Comparison of ENCODE assay signal across 20 cellular contexts in the genomic region with DNA sequence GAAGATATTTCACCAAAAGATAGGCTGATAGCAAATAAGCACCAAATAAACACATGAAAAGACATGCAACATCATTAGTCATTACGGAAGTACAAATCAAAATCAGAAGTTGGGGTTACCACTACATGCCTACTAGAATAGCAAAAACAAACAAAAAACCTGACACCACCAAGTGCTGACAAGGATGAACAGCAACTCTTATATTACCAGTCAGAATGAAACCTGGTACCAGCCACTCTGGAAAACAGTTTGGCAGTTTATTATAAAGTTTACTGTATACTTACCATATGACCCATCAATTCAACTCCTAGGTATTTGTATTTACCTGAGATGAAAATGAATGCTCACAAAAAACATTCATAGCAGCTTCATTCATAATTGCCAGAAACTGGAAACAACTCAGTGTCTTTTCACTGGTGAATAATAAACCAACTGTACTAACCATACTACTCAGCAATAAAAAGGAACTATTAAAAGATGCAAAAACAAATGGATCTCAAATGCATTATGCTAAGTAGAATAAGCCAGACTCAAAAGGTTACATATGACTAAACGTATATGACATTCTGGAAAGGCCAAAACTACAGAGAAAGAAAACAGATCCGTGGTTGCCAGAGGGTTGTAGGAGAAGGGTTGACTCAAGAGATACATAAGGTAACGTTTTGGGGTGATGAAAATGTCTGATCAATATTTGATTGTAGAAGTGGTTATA. TPM values are rescaled to one million over a fixed set of nuclear protein-coding genes. Genes with fewer than 3 reads are reported as not detected.
A peak's percentile ranks its signal among the peaks of the same experiment; 100 is the strongest.
DNase-seq lines count a peak whose midpoint lies in the region; ATAC-seq and TF ChIP-seq lines count a peak whose summit lies in the region.
"Had no signal": no experiment of that assay in that cellular context is flagged by ENCODE, and none has a peak within 500 bp of the region (broad histone marks: within the 10 kb centered on the region; RNA-seq: fewer than 3 reads in every experiment).

No MANE protein-coding gene starts in this region.

- H3K27ac ChIP-seq in coronary artery: no peak overlapping the region
- H3K27ac ChIP-seq: KMS-11, pancreas, skin epidermis had no signal

- no peak for TF ChIP-seq CTCF in coronary artery (IDR thresholded peaks at IDR 0.05)

- ATAC-seq in activated T-cell treated with anti-CD3 and anti-CD28 coated beads, Interleukin-2, amount 50 U/mL, for 4 hours: peak; percentile 70 to 80
- ATAC-seq in HG02938 (IDR thresholded peaks at IDR 0.05; ENCODE audit: unreplicated experiment): peak; percentile 49
- ATAC-seq in activated T-helper 17 cell treated with anti-CD3 and anti-CD28 coated beads, Interleukin-2, amount 50 U/mL, for 72 hours (replicated peaks): peak; percentile 87
- no peak for ATAC-seq in stimulated activated memory B cell treated with anti-CD40 and anti-IgM and Interleukin-4, amounts not matched to agents 10 μg/mL and 1 μg/mL and 100 μg/mL, for 72 hours
- ATAC-seq in GM18907 (IDR thresholded peaks at IDR 0.05; ENCODE audit: unreplicated experiment): no peak
- ATAC-seq: pancreas had no signal

- no peak overlapping the region for H3K4me3 Mint-ChIP-seq in activated T-cell treated with anti-CD3 and anti-CD28 coated beads, Interleukin-2, amount 50 U/mL, for 4 hours
- H3K4me3 Mint-ChIP-seq in activated T-helper 17 cell treated with anti-CD3 and anti-CD28 coated beads, Interleukin-2, amount 50 U/mL, for 72 hours: peak overlapping the region; percentile 37
- H3K4me3 Mint-ChIP-seq in stimulated activated memory B cell treated with anti-CD40 and anti-IgM and Interleukin-4, amounts not matched to agents 10 μg/mL and 1 μg/mL and 100 μg/mL, for 72 hours: no peak overlapping the region
- H3K4me3 Mint-ChIP-seq: brain had no signal

- H3K4me1 Mint-ChIP-seq in activated T-cell treated with anti-CD3 and anti-CD28 coated beads, Interleukin-2, amount 50 U/mL, for 4 hours (ENCODE audit: low read depth): peaks cover 29% of the 10 kb centered on the region
- peaks cover 22% of the 10 kb centered on the region for H3K4me1 Mint-ChIP-seq in activated T-helper 17 cell treated with anti-CD3 and anti-CD28 coated beads, Interleukin-2, amount 50 U/mL, for 72 hours
- peaks cover 25% of the 10 kb centered on the region for H3K4me1 Mint-ChIP-seq in stimulated activated memory B cell treated with anti-CD40 and anti-IgM and Interleukin-4, amounts not matched to agents 10 μg/mL and 1 μg/mL and 100 μg/mL, for 72 hours
- H3K4me1 Mint-ChIP-seq: brain had no signal

- no peaks in the 10 kb centered on the region for H3K27me3 Mint-ChIP-seq in activated T-cell treated with anti-CD3 and anti-CD28 coated beads, Interleukin-2, amount 50 U/mL, for 4 hours (ENCODE audit: low read depth)
- H3K27me3 Mint-ChIP-seq in activated T-helper 17 cell treated with anti-CD3 and anti-CD28 coated beads, Interleukin-2, amount 50 U/mL, for 72 hours: no peaks in the 10 kb centered on the region
- H3K27me3 Mint-ChIP-seq in stimulated activated memory B cell treated with anti-CD40 and anti-IgM and Interleukin-4, amounts not matched to agents 10 μg/mL and 1 μg/mL and 100 μg/mL, for 72 hours: no peaks in the 10 kb centered on the region
- H3K27me3 Mint-ChIP-seq: brain had no signal

- no peak for DNase-seq in activated T-cell treated with anti-CD3 and anti-CD28 coated beads, Interleukin-2, amount 50 U/mL, for 4 hours
- DNase-seq in activated T-cell treated with anti-CD3 and anti-CD28 coated beads for 4 hours (no peak), coronary artery (ENCODE audit: low spot score) (no peak)
- no peak for DNase-seq in stimulated activated CD8-positive, alpha-beta memory T cell treated with anti-CD3 and anti-CD28 coated beads, Interleukin-4, amount 100 ng/mL, for 48 hours
- DNase-seq: ACHN; activated naive CD4-positive, alpha-beta T cell; GDM1; hypothalamus; NCI-H1417 treated with DMSO at 0.1 percent for 48 hours; NCI-H226; pancreas; SHP77 treated with DMSO at 0.1 percent for 48 hours; stimulated activated naive CD4-positive, alpha-beta T cell had no signal

- H3K9me3 Mint-ChIP-seq in activated T-cell treated with anti-CD3 and anti-CD28 coated beads, Interleukin-2, amount 50 U/mL, for 4 hours: no peaks in the 10 kb centered on the region
- no peaks in the 10 kb centered on the region for H3K9me3 Mint-ChIP-seq in activated T-helper 17 cell treated with anti-CD3 and anti-CD28 coated beads, Interleukin-2, amount 50 U/mL, for 72 hours
- no peaks in the 10 kb centered on the region for H3K9me3 Mint-ChIP-seq in stimulated activated memory B cell treated with anti-CD40 and anti-IgM and Interleukin-4, amounts not matched to agents 10 μg/mL and 1 μg/mL and 100 μg/mL, for 72 hours

- H3K27ac Mint-ChIP-seq in activated T-helper 17 cell treated with anti-CD3 and anti-CD28 coated beads, Interleukin-2, amount 50 U/mL, for 72 hours: peak overlapping the region; percentile 90
- peak overlapping the region; percentile 24 for H3K27ac Mint-ChIP-seq in stimulated activated memory B cell treated with anti-CD40 and anti-IgM and Interleukin-4, amounts not matched to agents 10 μg/mL and 1 μg/mL and 100 μg/mL, for 72 hours
- H3K27ac Mint-ChIP-seq: brain had no signal

- no peak overlapping the region for H3K4me3 ChIP-seq in coronary artery
- H3K4me3 ChIP-seq: pancreas, skin epidermis had no signal

- peaks cover 42% of the 10 kb centered on the region for H3K36me3 Mint-ChIP-seq in activated T-cell treated with anti-CD3 and anti-CD28 coated beads, Interleukin-2, amount 50 U/mL, for 4 hours (ENCODE audit: insufficient read depth)
- H3K36me3 Mint-ChIP-seq in activated T-helper 17 cell treated with anti-CD3 and anti-CD28 coated beads, Interleukin-2, amount 50 U/mL, for 72 hours (ENCODE audit: low read depth): peaks cover 100% of the 10 kb centered on the region
- peaks cover 48% of the 10 kb centered on the region for H3K36me3 Mint-ChIP-seq in stimulated activated memory B cell treated with anti-CD40 and anti-IgM and Interleukin-4, amounts not matched to agents 10 μg/mL and 1 μg/mL and 100 μg/mL, for 72 hours

RNA-seq across cellular contexts. Expression of a gene that starts 33.0 kb away (rescaled TPM):
- 100 to 1,000 TPM; 105 to 108 (median 106) TPM for total RNA-seq in activated T-cell treated with anti-CD3 and anti-CD28 coated beads, Interleukin-2, amount 50 U/mL, for 4 hours
- 10 to 100 TPM; 79.5 to 83.7 TPM for total RNA-seq in activated T-helper 17 cell treated with anti-CD3 and anti-CD28 coated beads, Interleukin-2, amount 50 U/mL, for 72 hours

Comparison
In these comparisons a context has a peak if more than half of its experiments do, and no peak if none do; other contexts are left out.
1. ATAC-seq: peak in activated T-cell treated with anti-CD3 and anti-CD28 coated beads, Interleukin-2, amount 50 U/mL, for 4 hours (2 of 2), HG02938 (single experiment) and activated T-helper 17 cell treated with anti-CD3 and anti-CD28 coated beads, Interleukin-2, amount 50 U/mL, for 72 hours (single experiment); none in stimulated activated memory B cell treated with anti-CD40 and anti-IgM and Interleukin-4, amounts not matched to agents 10 μg/mL and 1 μg/mL and 100 μg/mL, for 72 hours (single experiment) and GM18907 (single experiment).